In the genomic region with DNA sequence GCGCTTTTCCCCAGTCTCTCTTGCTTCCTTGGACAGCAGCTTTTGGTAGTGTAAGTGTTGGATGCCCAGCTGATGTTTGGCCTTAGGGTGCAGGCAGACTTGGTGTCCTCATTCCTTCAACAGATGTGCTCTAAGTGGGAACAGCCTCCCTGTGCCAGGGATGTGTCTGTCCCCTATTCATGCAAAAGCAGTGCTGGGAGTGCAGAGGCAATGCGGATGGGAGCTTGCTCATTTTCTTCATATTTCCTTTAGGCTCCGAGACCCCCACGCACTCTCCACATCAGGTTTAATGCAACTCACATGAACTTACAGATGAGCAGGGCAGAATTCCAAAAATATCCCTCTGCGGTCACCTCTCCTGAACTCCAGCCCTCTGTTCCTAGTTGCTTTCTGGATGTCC, we compare ENCODE assay signal across 30 cellular contexts.
"Had no signal": no experiment of that assay in that cellular context is flagged by ENCODE, and none has a peak within 500 bp of the region (broad histone marks: within the 10 kb centered on the region; RNA-seq: fewer than 3 reads in every experiment).

No MANE protein-coding gene starts in this region.

- H3K27ac ChIP-seq: left lung, lower lobe of right lung, neural progenitor cell, neutrophil, parathyroid adenoma, psoas muscle, right lobe of liver, tibial nerve, upper lobe of left lung, vagina had no signal

- H3K9me3 Mint-ChIP-seq: immature natural killer cell; mesothelial cell of epicardium; natural killer cell; nephron progenitor cell; stimulated activated memory B cell treated with anti-CD40 and anti-IgM and Interleukin-4, amounts not matched to agents 10 μg/mL and 1 μg/mL and 100 μg/mL, for 72 hours; stimulated activated naive CD8-positive, alpha-beta T cell treated with anti-CD3 and anti-CD28 coated beads, Interleukin-15, amount 100 ng/mL, for 72 hours had no signal

- DNase-seq: hypothalamus; immature natural killer cell; kidney; left colon; left lung; lower lobe of right lung; mammary epithelial cell; mesenchymal stem cell; naive B cell; natural killer cell; nephron progenitor cell; occipital lobe; psoas muscle; right lobe of liver; stimulated activated CD4-positive, alpha-beta T cell treated with anti-CD3 and anti-CD28 coated beads, Interleukin-1b, Interleukin-23, amount 100 ng/mL, for 48 hours; stimulated activated CD4-positive, alpha-beta T cell treated with anti-CD3 and anti-CD28 coated beads, Interleukin-2, amount 100 ng/mL, for 48 hours; stimulated activated CD4-positive, alpha-beta T cell treated with anti-CD3 and anti-CD28 coated beads, Interleukin-4, amount 100 ng/mL, for 4 hours; stimulated activated CD8-positive, alpha-beta memory T cell treated with anti-CD3 and anti-CD28 coated beads, Interleukin-4, amount 100 ng/mL, for 48 hours; stimulated activated naive CD4-positive, alpha-beta T cell treated with Interleukin-2 at 50 U/mL for 16 hours; stimulated activated naive CD8-positive, alpha-beta T cell treated with anti-CD3 and anti-CD28 coated beads, Interleukin-15, amount 100 ng/mL, for 72 hours; substantia nigra; upper lobe of left lung had no signal

- H3K27ac Mint-ChIP-seq: mesothelial cell of epicardium; naive B cell; natural killer cell; nephron progenitor cell; neural progenitor cell; stimulated activated memory B cell treated with anti-CD40 and anti-IgM and Interleukin-4, amounts not matched to agents 10 μg/mL and 1 μg/mL and 100 μg/mL, for 72 hours; stimulated activated naive CD8-positive, alpha-beta T cell treated with anti-CD3 and anti-CD28 coated beads, Interleukin-15, amount 100 ng/mL, for 72 hours had no signal

- ATAC-seq: left colon; left lung; lower lobe of right lung; natural killer cell; psoas muscle; right lobe of liver; stimulated activated memory B cell treated with anti-CD40 and anti-IgM and Interleukin-4, amounts not matched to agents 10 μg/mL and 1 μg/mL and 100 μg/mL, for 72 hours; stimulated activated naive CD8-positive, alpha-beta T cell treated with anti-CD3 and anti-CD28 coated beads, Interleukin-15, amount 100 ng/mL, for 72 hours had no signal

- H3K4me3 ChIP-seq: left lung, lower lobe of right lung, neural progenitor cell, psoas muscle, right lobe of liver, smooth muscle cell, tibial nerve, upper lobe of left lung, vagina had no signal

- H3K9me3 ChIP-seq: left lung, lower lobe of right lung, neutrophil, psoas muscle, right lobe of liver, tibial nerve, upper lobe of left lung, vagina had no signal

- H3K36me3 Mint-ChIP-seq: immature natural killer cell; mesothelial cell of epicardium; naive B cell; natural killer cell; neural progenitor cell; stimulated activated memory B cell treated with anti-CD40 and anti-IgM and Interleukin-4, amounts not matched to agents 10 μg/mL and 1 μg/mL and 100 μg/mL, for 72 hours had no signal

- H3K4me3 Mint-ChIP-seq: immature natural killer cell; mesothelial cell of epicardium; naive B cell; natural killer cell; nephron progenitor cell; neural progenitor cell; stimulated activated memory B cell treated with anti-CD40 and anti-IgM and Interleukin-4, amounts not matched to agents 10 μg/mL and 1 μg/mL and 100 μg/mL, for 72 hours; stimulated activated naive CD8-positive, alpha-beta T cell treated with anti-CD3 and anti-CD28 coated beads, Interleukin-15, amount 100 ng/mL, for 72 hours had no signal

- H3K4me1 ChIP-seq: left lung, parathyroid adenoma had no signal

- H3K36me3 ChIP-seq: left lung, lower lobe of right lung, neural progenitor cell, neutrophil, right lobe of liver, tibial nerve, upper lobe of left lung, vagina had no signal
